In genomic region chr4:143625632-143626031, GRCh38 we compare ENCODE assay signal across 14 cellular contexts.
DNase-seq lines count a peak whose midpoint lies in the region; ATAC-seq and TF ChIP-seq lines count a peak whose summit lies in the region.
"Had no signal": no experiment of that assay in that cellular context is flagged by ENCODE, and none has a peak within 500 bp of the region (broad histone marks: within the 10 kb centered on the region; RNA-seq: fewer than 3 reads in every experiment).

No MANE protein-coding gene starts in this region.

- H3K9me3 ChIP-seq in SJCRH30 (replicated peaks), result no peaks in the 10 kb centered on the region
- H3K9me3 ChIP-seq in hepatocyte (ENCODE audit: low read depth), result no peaks in the 10 kb centered on the region

- H3K4me3 ChIP-seq in SJCRH30, result no peak overlapping the region
- H3K4me3 ChIP-seq in hepatocyte, result no peak overlapping the region

- WGBS in hepatocyte (ENCODE audit: low lambda C conversion rate, missing lambda C conversion rate), result 91% methylated on average over 4 of the region's 4 CpGs

- H3K36me3 ChIP-seq in SJCRH30 (no peaks in the 10 kb centered on the region), hepatocyte (replicated peaks; ENCODE audit: insufficient read depth, low read depth) (no peaks in the 10 kb centered on the region)

- H3K4me1 ChIP-seq in SJCRH30 (peaks cover 11% of the 10 kb centered on the region), hepatocyte (ENCODE audit: insufficient read depth) (peaks cover 3% of the 10 kb centered on the region)

- in situ Hi-C loops in ACHN (cut with HindIII; ENCODE audit: low pct_ligation_motif_present, low pct_unique_long_range_greater_than_20kb, low sequenced_read_pairs), result no loop called here

- no peaks in the 10 kb centered on the region for H3K9me2 ChIP-seq in hepatocyte (replicated peaks; ENCODE audit: insufficient read depth)

- DNase-seq in COLO668 (lab: John Stamatoyannopoulos, UW; ENCODE audit: unreplicated experiment) (peak; percentile 16), NCI-H1417 (lab: John Stamatoyannopoulos, UW) (peak in 2 of 3 experiments; percentile 41 to 85), SJCRH30 (no peak), hepatocyte (ENCODE audit: low spot score) (no peak), ACHN (no peak), COLO829 (ENCODE audit: low spot score) (no peak)
- DNase-seq: CD4-positive, alpha-beta T cell; Karpas-422; NCI-H146; NK-92 treated with Interleukin-12 subunit alpha and Interleukin-12 subunit beta, amount 100 ng/mL, for 24 hours; RPMI8226 had no signal

- no peak for TF ChIP-seq CTCF in hepatocyte (IDR thresholded peaks at IDR 0.05; ENCODE audit: poor library complexity)

- no peaks in the 10 kb centered on the region for H4K20me1 ChIP-seq in hepatocyte (ENCODE audit: insufficient read depth, poor library complexity, severe bottlenecking)

- no peak overlapping the region for H2AFZ ChIP-seq in hepatocyte

- ATAC-seq in HG02798 (IDR thresholded peaks at IDR 0.05; ENCODE audit: poor library complexity, unreplicated experiment) (no peak), GM18519 (IDR thresholded peaks at IDR 0.05; ENCODE audit: low FRiP score, unreplicated experiment) (no peak)
- ATAC-seq: HepG2 had no signal

- H3K27ac ChIP-seq in SJCRH30, result peak overlapping the region; percentile 53; the same call in 1 of the 2 replicates
- peak overlapping the region; percentile 3 for H3K27ac ChIP-seq in hepatocyte

- H3K79me2 ChIP-seq in hepatocyte, result no peaks in the 10 kb centered on the region

- H3K4me2 ChIP-seq in hepatocyte, result no peak overlapping the region

- H3K27me3 ChIP-seq in SJCRH30 (no peaks in the 10 kb centered on the region), hepatocyte (no peaks in the 10 kb centered on the region)

Comparison
In these comparisons a context has a peak if more than half of its experiments do, and no peak if none do; other contexts are left out.
1. DNase-seq: peak in COLO668 (single experiment) and NCI-H1417 (2 of 3); none in SJCRH30 (0 of 2), hepatocyte (single experiment), ACHN (single experiment) and COLO829 (single experiment).